In the genomic region with DNA sequence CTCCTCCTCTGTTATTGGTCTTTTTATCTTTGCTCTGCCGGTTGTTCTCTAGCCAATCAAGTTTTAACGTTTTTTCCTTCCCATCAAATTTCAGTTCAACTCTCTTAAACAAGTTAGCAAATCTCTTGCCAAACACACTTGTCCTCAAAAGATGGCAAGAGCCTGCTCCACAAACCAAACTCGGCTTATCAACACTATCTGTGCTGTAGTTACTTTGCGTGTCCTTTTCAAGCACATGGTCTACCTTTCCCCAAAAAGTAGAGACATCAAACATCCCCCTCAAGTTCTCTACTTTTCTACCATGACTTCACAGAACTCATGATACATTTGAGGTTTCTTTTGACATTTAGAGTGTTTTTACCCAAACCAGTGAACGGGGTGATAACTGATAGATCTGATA, we compare ENCODE assay signal across 26 cellular contexts.
"Had no signal": no experiment of that assay in that cellular context is flagged by ENCODE, and none has a peak within 500 bp of the region (broad histone marks: within the 10 kb centered on the region; RNA-seq: fewer than 3 reads in every experiment).

No MANE protein-coding gene starts in this region.

- H3K27me3 ChIP-seq: body of pancreas, cardiac muscle cell, heart right ventricle, neural progenitor cell, sigmoid colon, testis, vagina had no signal

- H3K27ac ChIP-seq: body of pancreas, cardiac muscle cell, neural progenitor cell, sigmoid colon, testis, vagina had no signal

- ATAC-seq: activated T-cell treated with anti-CD3 and anti-CD28 coated beads, Interleukin-2, amount 50 U/mL, for 72 hours; body of pancreas; heart right ventricle; left lobe of liver; naive thymus-derived CD4-positive, alpha-beta T cell; stimulated activated memory B cell treated with anti-CD40 and anti-IgM and Interleukin-4, amounts not matched to agents 10 μg/mL and 1 μg/mL and 100 μg/mL, for 72 hours had no signal

- H3K9me3 ChIP-seq: body of pancreas, heart right ventricle, sigmoid colon, testis, vagina had no signal

- H3K9me3 Mint-ChIP-seq: activated B cell treated with CpG ODN at 0.5 μM for 24 hours; activated CD4-positive, alpha-beta memory T cell treated with anti-CD3 and anti-CD28 coated beads for 36 hours; activated naive CD4-positive, alpha-beta T cell treated with anti-CD3 and anti-CD28 coated beads for 36 hours; activated T-cell treated with anti-CD3 and anti-CD28 coated beads, Interleukin-2, amount 50 U/mL, for 72 hours; endodermal cell; immature natural killer cell; naive thymus-derived CD4-positive, alpha-beta T cell; stimulated activated memory B cell treated with anti-CD40 and anti-IgM and Interleukin-4, amounts not matched to agents 10 μg/mL and 1 μg/mL and 100 μg/mL, for 72 hours had no signal

- H3K9ac ChIP-seq: neural progenitor cell had no signal

- H3K27me3 Mint-ChIP-seq: activated B cell treated with CpG ODN at 0.5 μM for 24 hours; activated CD4-positive, alpha-beta memory T cell treated with anti-CD3 and anti-CD28 coated beads for 36 hours; naive thymus-derived CD4-positive, alpha-beta T cell; progenitor cell of endocrine pancreas; stimulated activated memory B cell treated with anti-CD40 and anti-IgM and Interleukin-4, amounts not matched to agents 10 μg/mL and 1 μg/mL and 100 μg/mL, for 72 hours had no signal

- H3K4me3 Mint-ChIP-seq: activated B cell treated with CpG ODN at 0.5 μM for 24 hours; activated CD4-positive, alpha-beta memory T cell treated with anti-CD3 and anti-CD28 coated beads for 36 hours; activated naive CD4-positive, alpha-beta T cell treated with anti-CD3 and anti-CD28 coated beads for 36 hours; activated T-cell treated with anti-CD3 and anti-CD28 coated beads, Interleukin-2, amount 50 U/mL, for 72 hours; endodermal cell; immature natural killer cell; naive thymus-derived CD4-positive, alpha-beta T cell; neural progenitor cell; stimulated activated memory B cell treated with anti-CD40 and anti-IgM and Interleukin-4, amounts not matched to agents 10 μg/mL and 1 μg/mL and 100 μg/mL, for 72 hours had no signal

- H3K36me3 Mint-ChIP-seq: activated CD4-positive, alpha-beta memory T cell treated with anti-CD3 and anti-CD28 coated beads for 36 hours had no signal

- H3K4me2 ChIP-seq: neural progenitor cell, smooth muscle cell had no signal

- H3K27ac Mint-ChIP-seq: activated CD4-positive, alpha-beta memory T cell treated with anti-CD3 and anti-CD28 coated beads for 36 hours; activated naive CD4-positive, alpha-beta T cell treated with anti-CD3 and anti-CD28 coated beads for 36 hours; activated T-cell treated with anti-CD3 and anti-CD28 coated beads, Interleukin-2, amount 50 U/mL, for 72 hours; endodermal cell; immature natural killer cell; naive thymus-derived CD4-positive, alpha-beta T cell; neural progenitor cell; progenitor cell of endocrine pancreas; stimulated activated memory B cell treated with anti-CD40 and anti-IgM and Interleukin-4, amounts not matched to agents 10 μg/mL and 1 μg/mL and 100 μg/mL, for 72 hours had no signal

- H3K4me3 ChIP-seq: body of pancreas, cardiac muscle cell, heart right ventricle, lung, neural progenitor cell, sigmoid colon, smooth muscle cell, testis, vagina had no signal

- DNase-seq: activated B cell treated with CpG ODN at 0.5 μM for 24 hours; activated CD4-positive, alpha-beta memory T cell treated with anti-CD3 and anti-CD28 coated beads for 36 hours; activated CD4-positive, alpha-beta T cell treated with anti-CD3 and anti-CD28 coated beads for 4 hours; activated effector memory CD4-positive, alpha-beta T cell treated with Interleukin-2 at 50 U/mL for 16 hours; activated naive CD4-positive, alpha-beta T cell treated with anti-CD3 and anti-CD28 coated beads for 36 hours; activated T-cell treated with anti-CD3 and anti-CD28 coated beads, Interleukin-2, amount 50 U/mL, for 72 hours; body of pancreas; cortex of kidney; endodermal cell; foreskin fibroblast; heart right ventricle; immature natural killer cell; naive thymus-derived CD4-positive, alpha-beta T cell; retina; sigmoid colon; stimulated activated CD4-positive, alpha-beta T cell treated with anti-CD3 and anti-CD28 coated beads, Interleukin-15, amount 100 ng/mL, for 24 hours; testis; trophoblast cell had no signal

- H2AFZ ChIP-seq: neural progenitor cell had no signal

- H3K36me3 ChIP-seq: cardiac muscle cell, heart right ventricle, neural progenitor cell, sigmoid colon, vagina had no signal

- H3K4me1 ChIP-seq: neural progenitor cell, sigmoid colon, testis had no signal
